Comparison of ENCODE assay signal across 8 cellular contexts in the genomic region with DNA sequence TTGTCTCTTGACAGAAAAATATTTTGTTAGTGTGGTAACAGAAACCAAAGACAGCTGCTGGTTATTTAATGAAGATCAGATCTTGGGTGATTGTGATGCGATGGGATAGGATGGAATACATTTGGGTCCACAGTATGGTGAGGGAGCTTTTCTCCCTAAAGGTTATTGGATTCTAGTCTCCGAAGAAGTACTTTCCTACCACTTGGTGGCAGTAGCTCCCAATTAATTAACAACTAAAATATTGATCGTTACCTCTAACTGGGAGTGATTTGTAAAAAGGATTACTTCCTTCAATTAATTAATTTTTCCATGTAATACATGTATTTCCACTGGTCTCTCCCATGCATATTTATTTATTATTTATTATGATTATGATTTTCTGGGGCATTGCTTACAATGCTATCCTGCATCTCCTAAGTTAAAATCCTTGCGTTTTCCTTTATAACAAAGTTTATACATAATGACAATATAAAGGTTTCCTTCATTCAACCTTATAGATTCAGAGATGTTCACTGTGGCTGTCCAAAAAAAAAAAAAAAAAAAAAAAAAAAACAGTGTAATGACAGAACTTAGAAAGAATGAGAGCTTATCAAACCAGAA. TPM values are rescaled to one million over a fixed set of nuclear protein-coding genes. Genes with fewer than 3 reads are reported as not detected.
A peak's percentile ranks its signal among the peaks of the same experiment; 100 is the strongest.
DNase-seq lines count a peak whose midpoint lies in the region; ATAC-seq and TF ChIP-seq lines count a peak whose summit lies in the region.

No MANE protein-coding gene starts in this region.

- H3K9me2 ChIP-seq in OCI-LY1 (ENCODE audit: low read depth, low read length), result no peaks in the 10 kb centered on the region

- TF ChIP-seq CTCF in OCI-LY1 (IDR thresholded peaks at IDR 0.05; ENCODE audit: low read length) (peak; percentile 60), endothelial cell (IDR thresholded peaks at IDR 0.05; ENCODE audit: unreplicated experiment) (peak; percentile 47), psoas muscle (IDR thresholded peaks at IDR 0.05) (peak; percentile 43), natural killer cell (IDR thresholded peaks at IDR 0.05) (no peak)

- no peaks in the 10 kb centered on the region for H3K27me3 ChIP-seq in OCI-LY1 (ENCODE audit: insufficient read depth, low read length)
- H3K27me3 ChIP-seq in psoas muscle (ENCODE audit: insufficient read depth in 3 of 3, low read length in 2 of 3), result no peaks in the 10 kb centered on the region
- H3K27me3 ChIP-seq in MG63, result no peaks in the 10 kb centered on the region
- H3K27me3 ChIP-seq in right cardiac atrium (ENCODE audit: control insufficient read depth, insufficient read depth), result peaks cover 3% of the 10 kb centered on the region

- H4K20me1 ChIP-seq in OCI-LY1 (ENCODE audit: insufficient read depth, low read length), result no peaks in the 10 kb centered on the region

- H3K4me3 ChIP-seq in OCI-LY1 (ENCODE audit: low read depth, low read length, poor library complexity, severe bottlenecking), result no peak overlapping the region
- H3K4me3 ChIP-seq in psoas muscle, result no peak overlapping the region
- no peak overlapping the region for H3K4me3 ChIP-seq in MG63
- H3K4me3 ChIP-seq in right cardiac atrium (ENCODE audit: low read length), result no peak overlapping the region

- H3K27me3 Mint-ChIP-seq in endothelial cell (ENCODE audit: unreplicated experiment) (no peaks in the 10 kb centered on the region), natural killer cell (ENCODE audit: low read depth in 2 of 2) (no peaks in the 10 kb centered on the region)

- H3K4me1 ChIP-seq in OCI-LY1 (ENCODE audit: insufficient read depth, low read length, severe bottlenecking), result no peaks in the 10 kb centered on the region
- no peaks in the 10 kb centered on the region for H3K4me1 ChIP-seq in psoas muscle
- no peaks in the 10 kb centered on the region for H3K4me1 ChIP-seq in right cardiac atrium (ENCODE audit: control insufficient read depth, insufficient read depth, low read length)

- 30 to 36% (median 32%) methylated on average over 4 of the region's 4 CpGs for WGBS in psoas muscle, 3 donors
- WGBS in right cardiac atrium, result 31% methylated on average over 4 of the region's 4 CpGs

- no peak overlapping the region for H3K9ac ChIP-seq in OCI-LY1 (ENCODE audit: low read length)

- ATAC-seq in psoas muscle, result no peak
- no peak for ATAC-seq in natural killer cell
- ATAC-seq in right cardiac atrium, result no peak

- H3K27ac Mint-ChIP-seq in endothelial cell (ENCODE audit: unreplicated experiment) (no peak overlapping the region), natural killer cell (no peak overlapping the region)

- H3K4me2 ChIP-seq in OCI-LY1 (ENCODE audit: low read length), result no peak overlapping the region

- H3K36me3 ChIP-seq in OCI-LY1 (ENCODE audit: insufficient read depth, low read length) (no peaks in the 10 kb centered on the region), psoas muscle (ENCODE audit: insufficient read depth in 1 of 2, low read depth in 1 of 2) (no peaks in the 10 kb centered on the region), MG63 (no peaks in the 10 kb centered on the region)

- no peaks in the 10 kb centered on the region for H3K79me2 ChIP-seq in OCI-LY1 (ENCODE audit: insufficient read depth, low read length)

- H3F3A ChIP-seq in OCI-LY1 (ENCODE audit: insufficient read depth, low read length), result no peaks in the 10 kb centered on the region

- DNase-seq in GM03348 (ENCODE audit: low spot score) (peak; percentile 58), HT-29 (ENCODE audit: low spot score) (peak; percentile 71), endothelial cell (ENCODE audit: low spot score) (no peak), psoas muscle (no peak), MG63 (no peak), natural killer cell (no peak), right cardiac atrium (no peak)

- H3K36me3 Mint-ChIP-seq in endothelial cell (ENCODE audit: low read depth, unreplicated experiment) (no peaks in the 10 kb centered on the region), natural killer cell (no peaks in the 10 kb centered on the region)

- H3K27ac ChIP-seq in OCI-LY1 (ENCODE audit: low read depth, low read length, poor library complexity, severe bottlenecking) (no peak overlapping the region), psoas muscle (no peak overlapping the region), right cardiac atrium (ENCODE audit: low read length) (no peak overlapping the region)

- H3K4me3 Mint-ChIP-seq in endothelial cell (ENCODE audit: unreplicated experiment), result no peak overlapping the region
- H3K4me3 Mint-ChIP-seq in natural killer cell, result no peak overlapping the region

- no peak overlapping the region for H2AFZ ChIP-seq in OCI-LY1 (ENCODE audit: low read length)

- intact Hi-C loops in psoas muscle (cut with DNase I) (loop anchor here in 1 of 2 donors (5.0 kb wide), 1 partner anchor 854 kb away; no protein-coding TSS in a partner anchor), natural killer cell (cut with micrococcal nuclease) (no loop called here), right cardiac atrium (cut with DNase I) (no loop called here)

- no peaks in the 10 kb centered on the region for H3K9me3 Mint-ChIP-seq in endothelial cell (ENCODE audit: unreplicated experiment)
- no peaks in the 10 kb centered on the region for H3K9me3 Mint-ChIP-seq in natural killer cell

- no peaks in the 10 kb centered on the region for H3K4me1 Mint-ChIP-seq in endothelial cell (ENCODE audit: unreplicated experiment)
- no peaks in the 10 kb centered on the region for H3K4me1 Mint-ChIP-seq in natural killer cell

- H3K9me3 ChIP-seq in OCI-LY1 (ENCODE audit: low read length) (no peaks in the 10 kb centered on the region), psoas muscle (no peaks in the 10 kb centered on the region), MG63 (no peaks in the 10 kb centered on the region), right cardiac atrium (ENCODE audit: control insufficient read depth, low read length) (no peaks in the 10 kb centered on the region)

RNA-seq across cellular contexts. Expression of a gene that starts 25.6 kb away (rescaled TPM):
- total RNA-seq in HT-29 (2014; rRNA removed; shearing (Covaris generic)), result not detected in 2 replicates
- total RNA-seq in endothelial cell (ENCODE audit: unreplicated experiment) (not detected), psoas muscle (not detected), natural killer cell (not detected), right cardiac atrium (not detected)
- polyA plus RNA-seq in psoas muscle (not detected), right cardiac atrium (not detected)
- not detected in 2 replicates for total RNA-seq in MG63 (2014; rRNA removed; shearing (Covaris generic); ENCODE audit: low replicate concordance)

RNA-seq across cellular contexts. Expression of a gene that starts 39.0 kb away (rescaled TPM):
- 9.7 and 10.1 TPM in 2 replicates for total RNA-seq in HT-29 (2014; rRNA removed; shearing (Covaris generic))
- total RNA-seq in endothelial cell (ENCODE audit: unreplicated experiment) (17.2 TPM), psoas muscle (10 to 100 TPM in 3 of 4 donors, 1 to 10 TPM in 1; 5.9 to 13.2 (median 11.8) TPM), natural killer cell (10 to 100 TPM; 25.9 to 38.5 (median 31.3) TPM), right cardiac atrium (10 to 100 TPM in 1 of 4 donors, 1 to 10 TPM in 3; 7.6 to 12.8 (median 9.5) TPM)
- polyA plus RNA-seq in psoas muscle (10 to 100 TPM in 1 of 3 donors, 1 to 10 TPM in 2; 4.2 to 17.5 (median 7.9) TPM), right cardiac atrium (5.2 TPM)
- 18.2 and 20.4 TPM in 2 replicates for total RNA-seq in MG63 (2014; rRNA removed; shearing (Covaris generic); ENCODE audit: low replicate concordance)

Comparison
In these comparisons a context has a peak if more than half of its experiments do, and no peak if none do; other contexts are left out.
1. DNase-seq: peak in GM03348 (single experiment) and HT-29 (single experiment); none in endothelial cell (single experiment), psoas muscle (0 of 2), MG63 (single experiment), natural killer cell (single experiment) and right cardiac atrium (0 of 3).